Comparison of ENCODE assay signal across 9 cellular contexts in the genomic region with DNA sequence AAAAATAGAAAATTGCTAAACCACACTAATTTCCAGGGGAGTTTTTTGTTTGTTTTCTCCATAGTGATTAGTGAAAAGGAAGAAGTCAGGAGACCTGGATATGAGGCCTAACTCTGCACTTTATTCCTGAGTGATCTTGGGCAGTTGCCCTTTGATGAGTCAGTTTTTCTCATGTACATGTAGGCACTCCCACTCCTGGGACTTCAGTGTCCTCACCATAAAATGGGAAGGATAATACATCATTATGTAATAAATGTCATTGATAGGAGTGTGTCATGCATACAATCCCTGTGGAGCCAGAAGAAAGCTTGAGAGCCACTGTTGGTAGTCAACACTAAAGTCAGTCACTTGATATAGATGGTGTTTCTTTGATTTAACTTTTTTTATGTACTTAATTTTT. TPM values are rescaled to one million over a fixed set of nuclear protein-coding genes. Genes with fewer than 3 reads are reported as not detected.
A peak's percentile ranks its signal among the peaks of the same experiment; 100 is the strongest.
DNase-seq lines count a peak whose midpoint lies in the region; ATAC-seq and TF ChIP-seq lines count a peak whose summit lies in the region.
"Had no signal": no experiment of that assay in that cellular context is flagged by ENCODE, and none has a peak within 500 bp of the region (broad histone marks: within the 10 kb centered on the region; RNA-seq: fewer than 3 reads in every experiment).

No MANE protein-coding gene starts in this region.

- H3K27me3 ChIP-seq in right atrium auricular region (no peaks in the 10 kb centered on the region), aorta (ENCODE audit: control insufficient read depth in 1 of 2, insufficient read depth in 2 of 2, low read length in 1 of 2) (no peaks in the 10 kb centered on the region)

- ATAC-seq in Right ventricle myocardium inferior: peak; percentile 63
- peak; percentile 97 for ATAC-seq in left colon
- ATAC-seq in aorta (ENCODE audit: low FRiP score): peak; percentile 78
- ATAC-seq in HG03097 (IDR thresholded peaks at IDR 0.05; ENCODE audit: low FRiP score, unreplicated experiment): no peak
- no peak for ATAC-seq in GM21381 (IDR thresholded peaks at IDR 0.05; ENCODE audit: unreplicated experiment)

- peaks cover 4% of the 10 kb centered on the region for H3K36me3 ChIP-seq in right atrium auricular region
- H3K36me3 ChIP-seq in aorta (ENCODE audit: control insufficient read depth in 1 of 2, insufficient read depth in 2 of 2, low read length in 1 of 2): no peaks in the 10 kb centered on the region

- DNase-seq in Right ventricle myocardium inferior (ENCODE audit: missing footprints): no peak
- no peak for DNase-seq in right atrium auricular region (ENCODE audit: low spot score)
- DNase-seq in astrocyte of the spinal cord (ENCODE audit: low read depth, low spot score): peak; percentile 82
- DNase-seq in left colon: peak in 1 of 2 donors; percentile 48
- DNase-seq in aorta: no peak
- DNase-seq in stimulated activated CD4-positive, alpha-beta T cell treated with anti-CD3 and anti-CD28 coated beads, Interleukin-1b, Interleukin-23, amount 100 ng/mL, for 48 hours: no peak
- DNase-seq: activated naive CD8-positive, alpha-beta T cell treated with anti-CD3 and anti-CD28 coated beads for 36 hours had no signal

- no peak for TF ChIP-seq CTCF in right atrium auricular region (IDR thresholded peaks at IDR 0.05)
- no peak for TF ChIP-seq CTCF in astrocyte of the spinal cord (IDR thresholded peaks at IDR 0.05; ENCODE audit: low read depth, low read length)

- H3K4me1 ChIP-seq in right atrium auricular region (peaks cover 0 to 24% of the 10 kb centered on the region in 2 donors), aorta (ENCODE audit: control insufficient read depth in 1 of 2, insufficient read depth in 2 of 2, low read length in 2 of 2) (no peaks in the 10 kb centered on the region)

- H3K9me3 ChIP-seq in right atrium auricular region (no peaks in the 10 kb centered on the region), aorta (ENCODE audit: control insufficient read depth, low read length) (no peaks in the 10 kb centered on the region)

- in situ Hi-C loops in astrocyte of the spinal cord (cut with HindIII; ENCODE audit: low sequenced_read_pairs): no loop called here

- intact Hi-C loops in Right ventricle myocardium inferior (cut with DNase I) (no loop called here), left colon (cut with DNase I, micrococcal nuclease) (no loop called here), aorta (cut with DNase I) (no loop called here)

- no peak overlapping the region for H3K4me3 ChIP-seq in right atrium auricular region
- H3K4me3 ChIP-seq in astrocyte of the spinal cord (ENCODE audit: low read depth, low read length): no peak overlapping the region
- no peak overlapping the region for H3K4me3 ChIP-seq in aorta (ENCODE audit: low read length in 2 of 2)

- H3K27ac ChIP-seq in right atrium auricular region: no peak overlapping the region
- H3K27ac ChIP-seq in aorta (ENCODE audit: low read depth in 1 of 2, low read length in 2 of 2): no peak overlapping the region

RNA-seq across cellular contexts. Expression of a gene that starts 32.5 kb away (rescaled TPM):
- total RNA-seq in Right ventricle myocardium inferior (12.3 TPM), right atrium auricular region (1 to 10 TPM; 5.0 to 8.5 TPM), left colon (10 to 100 TPM; 43.6 to 53.6 TPM), aorta (10 to 100 TPM; 26.2 to 28.6 TPM)
- 10 to 100 TPM in 1 of 2 donors, 1 to 10 TPM in 1; 6.3 to 10.5 TPM for polyA plus RNA-seq in aorta

RNA-seq across cellular contexts. Expression of a gene that starts 36.1 kb away (rescaled TPM):
- total RNA-seq in Right ventricle myocardium inferior (1.9 TPM), right atrium auricular region (1 to 10 TPM in 1 of 2 donors, under 1 TPM in 1; 0.44 to 1.0 TPM), left colon (1 to 10 TPM; 5.5 to 9.0 TPM), aorta (1 to 10 TPM; 1.7 to 2.5 TPM)
- 1 to 10 TPM in 1 of 2 donors, under 1 TPM in 1; 0.38 to 1.6 TPM for polyA plus RNA-seq in aorta

RNA-seq across cellular contexts. Expression of a gene that starts 57.4 kb away (rescaled TPM):
- 17.9 TPM for total RNA-seq in Right ventricle myocardium inferior
- 10 to 100 TPM; 28.5 to 51.7 TPM for total RNA-seq in right atrium auricular region
- 10 to 100 TPM; 37.2 to 56.4 TPM for total RNA-seq in left colon
- total RNA-seq in aorta: 10 to 100 TPM; 52.7 to 88.3 TPM
- 10 to 100 TPM; 10.6 to 25.6 TPM for polyA plus RNA-seq in aorta

Comparison
In these comparisons a context has a peak if more than half of its experiments do, and no peak if none do; other contexts are left out.
1. ATAC-seq: peak in Right ventricle myocardium inferior (single experiment), left colon (single experiment) and aorta (single experiment); none in HG03097 (single experiment) and GM21381 (single experiment).